9 cellular contexts compared by ENCODE assay signal in genomic region chr3:51955893-51956770, GRCh38. TPM values are rescaled to one million over a fixed set of nuclear protein-coding genes. Genes with fewer than 3 reads are reported as not detected.
DNase-seq lines count a peak whose midpoint lies in the region; ATAC-seq, FAIRE-seq and TF ChIP-seq lines count a peak whose summit lies in the region.
"Had no signal": no experiment of that assay in that cellular context is flagged by ENCODE, and none has a peak within 500 bp of the region (broad histone marks: within the 10 kb centered on the region; RNA-seq: fewer than 3 reads in every experiment).

No MANE protein-coding gene starts in this region.

- no peaks in the 10 kb centered on the region for H3K36me3 Mint-ChIP-seq in dendritic cell treated with granulocyte-macrophage colony-stimulating factor and Interleukin-4, amounts not matched to agents 40 ng/mL and 50 ng/mL, for 4 days (ENCODE audit: low read depth)
- peaks cover 1 to 6% of the 10 kb centered on the region in 2 donors for H3K36me3 Mint-ChIP-seq in stimulated activated naive B cell treated with anti-CD40 and anti-IgM and Interleukin-4, amounts not matched to agents 10 μg/mL and 1 μg/mL and 100 μg/mL, for 72 hours

- no peaks in the 10 kb centered on the region for H3K9me3 Mint-ChIP-seq in dendritic cell treated with granulocyte-macrophage colony-stimulating factor and Interleukin-4, amounts not matched to agents 40 ng/mL and 50 ng/mL, for 4 days
- H3K9me3 Mint-ChIP-seq in stimulated activated naive B cell treated with anti-CD40 and anti-IgM and Interleukin-4, amounts not matched to agents 10 μg/mL and 1 μg/mL and 100 μg/mL, for 72 hours: no peaks in the 10 kb centered on the region

- H3K27ac Mint-ChIP-seq in dendritic cell treated with granulocyte-macrophage colony-stimulating factor and Interleukin-4, amounts not matched to agents 40 ng/mL and 50 ng/mL, for 4 days: no peak overlapping the region
- H3K27ac Mint-ChIP-seq in stimulated activated naive B cell treated with anti-CD40 and anti-IgM and Interleukin-4, amounts not matched to agents 10 μg/mL and 1 μg/mL and 100 μg/mL, for 72 hours: no peak overlapping the region

- peak; percentile 64 for TF ChIP-seq CTCF in GM12874 (IDR thresholded peaks at IDR 0.05; ENCODE audit: insufficient read depth, low read depth, low read length)

- FAIRE-seq in HTR-8/SVneo (lab: Jason Lieb, UNC): no peak

- ATAC-seq in SK-N-SH treated with all-trans-retinoic acid at 6 μM for 48 hours (peak; percentile 36), left colon (peak; percentile 72), HG03442 (IDR thresholded peaks at IDR 0.05; ENCODE audit: unreplicated experiment) (no peak)
- peak; percentile 82 to 83 for ATAC-seq in stimulated activated naive B cell treated with anti-CD40 and anti-IgM and Interleukin-4, amounts not matched to agents 10 μg/mL and 1 μg/mL and 100 μg/mL, for 72 hours (replicated peaks)

- DNase-seq in left colon (peak in 1 of 2 donors; percentile 48), MV-4-11 (lab: John Stamatoyannopoulos, UW) (no peak), HTR-8/SVneo (ENCODE audit: insufficient read length, low spot score) (no peak)
- DNase-seq in stimulated activated naive B cell treated with anti-CD40 and anti-IgM and Interleukin-4, amounts not matched to agents 10 μg/mL and 1 μg/mL and 100 μg/mL, for 72 hours: no peak

- intact Hi-C loops in dendritic cell treated with granulocyte-macrophage colony-stimulating factor and Interleukin-4, amounts not matched to agents 40 ng/mL and 50 ng/mL, for 4 days (cut with micrococcal nuclease): loop anchor here (2.0 kb wide), 1 partner anchor 13 kb away; no protein-coding TSS in a partner anchor
- intact Hi-C loops in left colon (cut with DNase I, micrococcal nuclease): no loop called here

- H3K4me3 Mint-ChIP-seq in dendritic cell treated with granulocyte-macrophage colony-stimulating factor and Interleukin-4, amounts not matched to agents 40 ng/mL and 50 ng/mL, for 4 days: peak overlapping the region; percentile 51
- H3K4me3 Mint-ChIP-seq in stimulated activated naive B cell treated with anti-CD40 and anti-IgM and Interleukin-4, amounts not matched to agents 10 μg/mL and 1 μg/mL and 100 μg/mL, for 72 hours: peak overlapping the region; percentile 44 to 68

- peaks cover 55% of the 10 kb centered on the region for H3K27me3 Mint-ChIP-seq in dendritic cell treated with granulocyte-macrophage colony-stimulating factor and Interleukin-4, amounts not matched to agents 40 ng/mL and 50 ng/mL, for 4 days
- peaks cover 35 to 42% of the 10 kb centered on the region in 2 donors for H3K27me3 Mint-ChIP-seq in stimulated activated naive B cell treated with anti-CD40 and anti-IgM and Interleukin-4, amounts not matched to agents 10 μg/mL and 1 μg/mL and 100 μg/mL, for 72 hours

- peaks cover 49% of the 10 kb centered on the region for H3K4me1 Mint-ChIP-seq in dendritic cell treated with granulocyte-macrophage colony-stimulating factor and Interleukin-4, amounts not matched to agents 40 ng/mL and 50 ng/mL, for 4 days (ENCODE audit: low read depth)
- H3K4me1 Mint-ChIP-seq in stimulated activated naive B cell treated with anti-CD40 and anti-IgM and Interleukin-4, amounts not matched to agents 10 μg/mL and 1 μg/mL and 100 μg/mL, for 72 hours: peaks cover 0 to 5% of the 10 kb centered on the region in 2 donors

TF ChIP-seq in SK-N-SH treated with all-trans-retinoic acid at 6 μM for 48 hours, 23 proteins besides CTCF, POLR2A, EP300 and RAD21:
- TF ChIP-seq OSR1 (CRISPR knock-in tag; IDR thresholded peaks at IDR 0.05) (no peak), BACH2 (CRISPR knock-in tag; IDR thresholded peaks at IDR 0.05; ENCODE audit: borderline replicate concordance) (no peak), CSDC2 (CRISPR knock-in tag; IDR thresholded peaks at IDR 0.05) (no peak), TCF4 (CRISPR knock-in tag; IDR thresholded peaks at IDR 0.05; ENCODE audit: borderline replicate concordance) (no peak), POU6F1 (CRISPR knock-in tag; IDR thresholded peaks at IDR 0.05; ENCODE audit: borderline replicate concordance, low read depth) (no peak), ISL1 (CRISPR knock-in tag; IDR thresholded peaks at IDR 0.05) (no peak), ZFP3 (CRISPR knock-in tag; IDR thresholded peaks at IDR 0.05) (no peak), ZC3H10 (CRISPR knock-in tag; IDR thresholded peaks at IDR 0.05) (no peak), RARB (CRISPR knock-in tag; IDR thresholded peaks at IDR 0.05) (no peak), ZNF565 (CRISPR knock-in tag; conservative IDR thresholded peaks at IDR 0.05; ENCODE audit: low read depth) (no peak)
- TF ChIP-seq, protein P1, sequence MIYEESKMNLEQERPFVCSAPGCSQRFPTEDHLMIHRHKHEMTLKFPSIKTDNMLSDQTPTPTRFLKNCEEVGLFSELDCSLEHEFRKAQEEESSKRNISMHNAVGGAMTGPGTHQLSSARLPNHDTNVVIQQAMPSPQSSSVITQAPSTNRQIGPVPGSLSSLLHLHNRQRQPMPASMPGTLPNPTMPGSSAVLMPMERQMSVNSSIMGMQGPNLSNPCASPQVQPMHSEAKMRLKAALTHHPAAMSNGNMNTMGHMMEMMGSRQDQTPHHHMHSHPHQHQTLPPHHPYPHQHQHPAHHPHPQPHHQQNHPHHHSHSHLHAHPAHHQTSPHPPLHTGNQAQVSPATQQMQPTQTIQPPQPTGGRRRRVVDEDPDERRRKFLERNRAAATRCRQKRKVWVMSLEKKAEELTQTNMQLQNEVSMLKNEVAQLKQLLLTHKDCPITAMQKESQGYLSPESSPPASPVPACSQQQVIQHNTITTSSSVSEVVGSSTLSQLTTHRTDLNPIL (CRISPR knock-in tag; IDR thresholded peaks at IDR 0.05; ENCODE audit: low read depth): no peak

RNA-seq across cellular contexts. Expression of gene GPR62, which starts 1.0 kb away (rescaled TPM):
- total RNA-seq in left colon: not detected
- total RNA-seq: RPMI7951 had no signal

RNA-seq across cellular contexts. Expression of gene PCBP4, which starts 11.1 kb away (rescaled TPM):
- total RNA-seq in left colon: 10 to 100 TPM; 23.3 to 27.4 TPM

RNA-seq across cellular contexts. Expression of gene PARP3, which starts 14.0 kb away (rescaled TPM):
- 10 to 100 TPM; 23.6 to 25.5 TPM for total RNA-seq in left colon

RNA-seq across cellular contexts. Expression of gene RRP9, which starts 14.4 kb away (rescaled TPM):
- total RNA-seq in left colon: 10 to 100 TPM; 11.0 to 16.1 TPM

RNA-seq across cellular contexts. Expression of gene ABHD14B, which starts 17.7 kb away (rescaled TPM):
- total RNA-seq in left colon: 10 to 100 TPM; 81.5 to 96.7 TPM
